8 cellular contexts compared by ENCODE assay signal in the genomic region with DNA sequence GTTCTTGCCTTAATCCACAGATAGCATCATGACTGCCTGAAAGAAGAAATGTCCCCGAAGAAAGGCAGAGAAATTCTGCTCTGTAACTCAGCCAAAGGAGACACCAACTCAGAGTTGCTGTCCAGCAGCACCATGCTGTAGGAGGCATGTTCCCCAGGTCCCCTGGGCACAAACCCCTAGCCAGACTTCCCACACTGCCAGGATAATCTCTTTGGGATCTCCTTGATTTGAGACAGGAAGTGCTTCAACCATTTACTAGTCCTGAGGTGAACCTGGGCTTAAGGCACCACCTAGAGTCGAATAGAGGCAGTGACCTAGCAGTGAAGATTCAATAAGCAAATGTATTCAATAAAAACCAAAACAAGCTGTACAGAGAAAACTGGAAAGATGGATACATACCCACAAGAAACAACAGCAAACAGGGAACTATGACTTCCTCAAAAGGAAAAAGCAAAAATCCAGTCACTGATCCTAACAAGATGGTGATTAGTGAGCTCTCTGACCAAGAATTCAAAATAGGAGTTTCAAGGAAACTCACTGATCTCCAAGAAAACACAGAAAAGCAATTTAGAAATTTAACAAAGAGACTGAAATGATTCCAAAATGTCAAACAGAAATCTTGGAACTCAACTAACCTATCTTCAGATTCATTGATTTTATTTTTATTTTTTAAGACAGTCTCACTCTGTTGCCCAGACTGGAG. TPM values are rescaled to one million over a fixed set of nuclear protein-coding genes. Genes with fewer than 3 reads are reported as not detected.
A peak's percentile ranks its signal among the peaks of the same experiment; 100 is the strongest.
DNase-seq lines count a peak whose midpoint lies in the region; ATAC-seq and TF ChIP-seq lines count a peak whose summit lies in the region.

No MANE protein-coding gene starts in this region.

- intact Hi-C loops in MCF 10A (cut with micrococcal nuclease) (loop anchor here (1.0 kb wide), 1 partner anchor 50 kb away; no protein-coding TSS in a partner anchor), breast epithelium (cut with DNase I; ENCODE audit: low total_unique reads) (no loop called here)

- no peak overlapping the region for H3K27ac ChIP-seq in breast epithelium

- no peaks in the 10 kb centered on the region for H3K36me3 Mint-ChIP-seq in MCF 10A (ENCODE audit: insufficient read depth, unreplicated experiment)

- H3K4me3 Mint-ChIP-seq in MCF 10A (ENCODE audit: unreplicated experiment), result no peak overlapping the region

- no peaks in the 10 kb centered on the region for H3K4me1 Mint-ChIP-seq in MCF 10A (ENCODE audit: insufficient read depth, unreplicated experiment)

- TF ChIP-seq CTCF in MCF 10A (IDR thresholded peaks at IDR 0.05; ENCODE audit: unreplicated experiment) (peak; percentile 52), breast epithelium (IDR thresholded peaks at IDR 0.05) (peak in 1 of 3 donors; percentile 27)

- peaks cover 0 to 20% of the 10 kb centered on the region in 2 donors for H3K27me3 ChIP-seq in breast epithelium

- H3K4me1 ChIP-seq in breast epithelium, result no peaks in the 10 kb centered on the region

- H3K9me3 Mint-ChIP-seq in MCF 10A (ENCODE audit: unreplicated experiment), result peaks cover 7% of the 10 kb centered on the region

- DNase-seq in MCF 10A (ENCODE audit: unreplicated experiment) (peak; percentile 62), breast epithelium (ENCODE audit: low spot score in 2 of 2) (no peak), NCI-H1694 (lab: John Stamatoyannopoulos, UW) (peak; percentile 49), erythroblast (lab: John Stamatoyannopoulos, UW) (peak; percentile 35 to 39)
- peak; percentile 37 for DNase-seq in activated CD4-positive, alpha-beta T cell treated with anti-CD3 and anti-CD28 coated beads for 48 hours
- DNase-seq in stimulated activated CD4-positive, alpha-beta T cell treated with anti-CD3 and anti-CD28 coated beads, TNF-alpha, amount 100 ng/mL, for 24 hours (ENCODE audit: low read depth in 3 of 3), result peak in 2 of 3 experiments; percentile 11 to 16

- peaks cover 99% of the 10 kb centered on the region for H3K27me3 Mint-ChIP-seq in MCF 10A (ENCODE audit: insufficient read depth, unreplicated experiment)

- no TSS peak for BruUV-seq in MCF 10A (replicated peaks; lab: Mats Ljungman, UMichigan)

- TF ChIP-seq POLR2A in breast epithelium (IDR thresholded peaks at IDR 0.05), result no peak
- TF ChIP-seq POLR2A in erythroblast (IDR thresholded peaks at IDR 0.05; ENCODE audit: low read length), result no peak

- H3K9me3 ChIP-seq in breast epithelium, result no peaks in the 10 kb centered on the region

- ATAC-seq in GM19395 (IDR thresholded peaks at IDR 0.05; ENCODE audit: unreplicated experiment) (no peak), GM18517 (IDR thresholded peaks at IDR 0.05; ENCODE audit: unreplicated experiment) (no peak)

- no peak overlapping the region for H3K27ac Mint-ChIP-seq in MCF 10A (ENCODE audit: low read depth, unreplicated experiment)

- no peaks in the 10 kb centered on the region for H3K36me3 ChIP-seq in breast epithelium

- CTCF ChIA-PET in MCF 10A (lab: Yijun Ruan, JAX), result interaction anchor here (0.7 to 2.0 kb wide), 5 partner anchors 17 to 55 kb away, joined by 3 to 4 read pairs (median 3); no protein-coding TSS in a partner anchor

- POLR2A ChIA-PET in MCF 10A (lab: Yijun Ruan, JAX), result interaction anchor here (0.6 kb wide), 1 partner anchor 172 kb away, joined by 3 read pairs; no protein-coding TSS in a partner anchor

- H3K4me3 ChIP-seq in breast epithelium, result no peak overlapping the region

RNA-seq across cellular contexts. Expression of a gene that starts 5.7 kb away (rescaled TPM):
- total RNA-seq in MCF 10A (2022) (not detected in 2 replicates), breast epithelium (not detected)

RNA-seq across cellular contexts. Expression of a gene that starts 20.0 kb away (rescaled TPM):
- not detected in 2 replicates for total RNA-seq in MCF 10A (2022)
- not detected for total RNA-seq in breast epithelium

RNA-seq across cellular contexts. Expression of a gene that starts 24.3 kb away (rescaled TPM):
- total RNA-seq in MCF 10A (2022), result not detected in 2 replicates
- total RNA-seq in breast epithelium, result not detected

RNA-seq across cellular contexts. Expression of a gene that starts 46.5 kb away (rescaled TPM):
- total RNA-seq in MCF 10A (2022), result 15.4 and 22.8 TPM in 2 replicates
- total RNA-seq in breast epithelium, result 10 to 100 TPM in 2 of 3 donors, 1 to 10 TPM in 1; 8.0 to 21.1 (median 15.1) TPM

Comparison
In these comparisons a context has a peak if more than half of its experiments do, and no peak if none do; other contexts are left out.
1. DNase-seq: peak in MCF 10A (single experiment), NCI-H1694 (single experiment), activated CD4-positive, alpha-beta T cell treated with anti-CD3 and anti-CD28 coated beads for 48 hours (single experiment), erythroblast (2 of 2) and stimulated activated CD4-positive, alpha-beta T cell treated with anti-CD3 and anti-CD28 coated beads, TNF-alpha, amount 100 ng/mL, for 24 hours (2 of 3); none in breast epithelium (0 of 2).